In the genomic region with DNA sequence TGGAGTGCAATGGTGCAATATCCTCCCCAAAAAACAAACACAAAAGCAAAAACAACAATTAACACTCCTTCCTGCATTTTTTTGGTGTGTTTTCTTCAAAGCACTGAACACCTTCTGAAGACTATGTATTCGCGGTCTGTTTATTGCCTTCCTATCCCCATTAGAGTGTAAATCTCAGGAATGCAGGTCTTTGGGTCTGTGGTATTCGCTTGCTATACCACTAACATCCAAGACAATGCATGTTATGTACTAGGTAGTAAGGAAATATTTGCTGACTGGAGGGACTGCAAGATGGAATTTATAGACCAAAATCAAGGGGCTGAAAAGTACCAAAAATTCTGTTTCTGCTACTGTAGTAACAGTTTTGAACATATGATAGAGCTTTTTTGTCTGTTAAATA, we compare ENCODE assay signal across 30 cellular contexts.
"Had no signal": no experiment of that assay in that cellular context is flagged by ENCODE, and none has a peak within 500 bp of the region (broad histone marks: within the 10 kb centered on the region; RNA-seq: fewer than 3 reads in every experiment).

No MANE protein-coding gene starts in this region.

- H3K27me3 ChIP-seq: breast epithelium, gastrocnemius medialis, hepatocyte, pancreas, sigmoid colon, upper lobe of left lung, vagina had no signal

- H3K27ac Mint-ChIP-seq: activated naive CD4-positive, alpha-beta T cell treated with anti-CD3 and anti-CD28 coated beads, Interleukin-2, amount 50 U/mL, for 72 hours; activated T-cell treated with anti-CD3 and anti-CD28 coated beads, Interleukin-2, amount 50 U/mL, for 72 hours; mesothelial cell of epicardium; naive B cell; stimulated activated effector memory CD8-positive, alpha-beta T cell treated with anti-CD3 and anti-CD28 coated beads, Interleukin-12 subunit alpha, Interleukin-12 subunit beta, amount 100 ng/mL, for 72 hours; stimulated activated naive CD8-positive, alpha-beta T cell treated with anti-CD3 and anti-CD28 coated beads, Interleukin-15, Interleukin-2, amounts not matched to agents 100 ng/mL and 50 ng/mL, for 24 hours; T-helper 2 cell treated with Interferon-gamma antibody and Interleukin-4, amounts not matched to agents 5 μg/mL and 100 μg/mL, for 36 hours had no signal

- H3K4me1 Mint-ChIP-seq: central memory CD8-positive, alpha-beta T cell; naive B cell; stimulated activated effector memory CD8-positive, alpha-beta T cell treated with anti-CD3 and anti-CD28 coated beads, Interleukin-12 subunit alpha, Interleukin-12 subunit beta, amount 100 ng/mL, for 72 hours had no signal

- DNase-seq: activated CD4-positive, alpha-beta T cell treated with anti-CD3 and anti-CD28 coated beads for 4 hours; activated CD4-positive, alpha-beta T cell treated with anti-CD3 and anti-CD28 coated beads, Interleukin-2, amount 50 U/mL, for 4 hours; activated naive CD4-positive, alpha-beta T cell; activated T-cell treated with anti-CD3 and anti-CD28 coated beads for 4 hours; activated T-cell treated with anti-CD3 and anti-CD28 coated beads, Interleukin-2, amount 50 U/mL, for 72 hours; dermis blood vessel endothelial cell; effector CD4-positive, alpha-beta T cell; gastrocnemius medialis; left cardiac atrium; left ventricle myocardium superior; naive B cell; nucleus accumbens; pancreas; retina; sigmoid colon; small intestine; stimulated activated CD4-positive, alpha-beta T cell treated with anti-CD3 and anti-CD28 coated beads, Interleukin-4, amount 100 ng/mL, for 24 hours; T-helper 1 cell; upper lobe of left lung had no signal

- H3K9me3 ChIP-seq: breast epithelium, gastrocnemius medialis, pancreas, prostate gland, sigmoid colon, thoracic aorta, upper lobe of left lung, vagina had no signal

- H3K36me3 Mint-ChIP-seq: activated naive CD4-positive, alpha-beta T cell treated with anti-CD3 and anti-CD28 coated beads, Interleukin-2, amount 50 U/mL, for 72 hours; naive B cell; stimulated activated effector memory CD8-positive, alpha-beta T cell treated with anti-CD3 and anti-CD28 coated beads, Interleukin-12 subunit alpha, Interleukin-12 subunit beta, amount 100 ng/mL, for 72 hours had no signal

- H3K36me3 ChIP-seq: breast epithelium, gastrocnemius medialis, pancreas, prostate gland, sigmoid colon, thoracic aorta, upper lobe of left lung, vagina had no signal

- H3K27ac ChIP-seq: breast epithelium, gastrocnemius medialis, hepatocyte, pancreas, prostate gland, sigmoid colon, thoracic aorta, upper lobe of left lung, vagina had no signal

- ATAC-seq: activated naive CD4-positive, alpha-beta T cell treated with anti-CD3 and anti-CD28 coated beads, Interleukin-2, amount 50 U/mL, for 72 hours; activated T-cell treated with anti-CD3 and anti-CD28 coated beads, Interleukin-2, amount 50 U/mL, for 72 hours; gastrocnemius medialis; left cardiac atrium; pancreas; stimulated activated effector memory CD8-positive, alpha-beta T cell treated with anti-CD3 and anti-CD28 coated beads, Interleukin-12 subunit alpha, Interleukin-12 subunit beta, amount 100 ng/mL, for 72 hours had no signal

- H3K4me1 ChIP-seq: breast epithelium, gastrocnemius medialis, pancreas, prostate gland, sigmoid colon, upper lobe of left lung, vagina had no signal

- H3K9me3 Mint-ChIP-seq: central memory CD8-positive, alpha-beta T cell; stimulated activated effector memory CD8-positive, alpha-beta T cell treated with anti-CD3 and anti-CD28 coated beads, Interleukin-12 subunit alpha, Interleukin-12 subunit beta, amount 100 ng/mL, for 72 hours; stimulated activated naive CD8-positive, alpha-beta T cell treated with anti-CD3 and anti-CD28 coated beads, Interleukin-15, Interleukin-2, amounts not matched to agents 100 ng/mL and 50 ng/mL, for 24 hours; T-helper 2 cell treated with Interferon-gamma antibody and Interleukin-4, amounts not matched to agents 5 μg/mL and 100 μg/mL, for 36 hours had no signal

- H3K4me3 Mint-ChIP-seq: activated T-cell treated with anti-CD3 and anti-CD28 coated beads, Interleukin-2, amount 50 U/mL, for 72 hours; central memory CD8-positive, alpha-beta T cell; mesothelial cell of epicardium; naive B cell; stimulated activated effector memory CD8-positive, alpha-beta T cell treated with anti-CD3 and anti-CD28 coated beads, Interleukin-12 subunit alpha, Interleukin-12 subunit beta, amount 100 ng/mL, for 72 hours; stimulated activated naive CD8-positive, alpha-beta T cell treated with anti-CD3 and anti-CD28 coated beads, Interleukin-15, Interleukin-2, amounts not matched to agents 100 ng/mL and 50 ng/mL, for 24 hours; T-helper 2 cell treated with Interferon-gamma antibody and Interleukin-4, amounts not matched to agents 5 μg/mL and 100 μg/mL, for 36 hours had no signal

- H3K27me3 Mint-ChIP-seq: naive B cell had no signal

- H3K4me3 ChIP-seq: breast epithelium, gastrocnemius medialis, hepatocyte, pancreas, prostate gland, sigmoid colon, thoracic aorta, upper lobe of left lung, vagina had no signal
